Comparison of ENCODE assay signal across 9 cellular contexts in the genomic region with DNA sequence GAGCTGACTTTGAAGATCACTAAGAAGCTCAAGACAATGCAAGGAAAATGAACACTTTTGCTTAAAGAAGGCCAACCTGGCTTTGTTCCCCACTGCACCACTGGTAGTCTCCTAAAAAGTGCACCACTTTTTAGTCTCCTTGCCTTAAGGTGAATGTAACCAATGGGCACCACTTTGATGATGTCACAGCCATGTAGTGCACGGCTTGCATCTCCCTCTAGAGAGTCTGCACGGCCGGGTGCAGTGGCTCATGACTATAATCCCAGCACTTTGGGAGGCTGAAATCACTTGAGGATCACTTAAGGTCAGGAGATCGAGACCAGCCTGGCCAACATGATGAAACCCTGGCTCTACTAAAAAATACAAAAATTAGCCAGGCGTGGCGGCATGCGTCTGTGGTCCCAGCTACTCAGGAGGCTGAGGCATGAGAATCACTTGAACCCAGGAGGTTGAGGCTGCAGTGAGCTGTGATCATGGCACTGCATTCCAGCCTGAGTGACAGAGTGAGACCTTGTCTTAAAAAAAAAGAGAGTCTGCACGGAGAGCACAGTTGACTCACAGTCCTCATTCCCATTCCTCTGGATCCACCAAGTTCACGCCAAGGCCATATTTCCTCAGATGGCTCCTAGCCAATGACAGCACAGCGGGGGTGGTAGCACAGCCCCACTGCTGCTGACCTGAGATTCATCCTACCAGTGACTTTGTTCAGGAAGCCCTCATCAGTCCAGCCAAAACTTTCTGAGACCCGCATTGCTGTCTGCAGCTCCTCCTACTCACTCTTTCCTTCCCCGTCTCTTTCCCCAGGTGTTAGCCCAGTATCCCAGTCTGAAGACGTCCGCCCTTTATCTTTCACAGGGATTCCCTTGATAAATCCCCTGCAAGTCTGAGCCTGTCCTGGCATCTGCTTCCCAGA. TPM values are rescaled to one million over a fixed set of nuclear protein-coding genes. Genes with fewer than 3 reads are reported as not detected.
DNase-seq lines count a peak whose midpoint lies in the region; ATAC-seq and TF ChIP-seq lines count a peak whose summit lies in the region.
"Had no signal": no experiment of that assay in that cellular context is flagged by ENCODE, and none has a peak within 500 bp of the region (broad histone marks: within the 10 kb centered on the region; RNA-seq: fewer than 3 reads in every experiment).

No MANE protein-coding gene starts in this region.

- H3K36me3 ChIP-seq in SJSA1 (no peaks in the 10 kb centered on the region), prostate gland (no peaks in the 10 kb centered on the region)

- no peaks in the 10 kb centered on the region for H3K27me3 ChIP-seq in SJSA1 (replicated peaks)
- H3K27me3 ChIP-seq in prostate gland (replicated peaks; ENCODE audit: insufficient read depth): no peaks in the 10 kb centered on the region

- peaks cover 41% of the 10 kb centered on the region for H3K4me1 Mint-ChIP-seq in CD14-positive monocyte
- H3K4me1 Mint-ChIP-seq: immature natural killer cell had no signal

- H3K36me3 Mint-ChIP-seq in CD14-positive monocyte: no peaks in the 10 kb centered on the region
- H3K36me3 Mint-ChIP-seq: immature natural killer cell had no signal

- no peak overlapping the region for H3K27ac Mint-ChIP-seq in CD14-positive monocyte
- H3K27ac Mint-ChIP-seq: immature natural killer cell had no signal

- no peak overlapping the region for H3K4me3 Mint-ChIP-seq in CD14-positive monocyte
- H3K4me3 Mint-ChIP-seq: immature natural killer cell had no signal

- H3K27ac ChIP-seq in SJSA1 (no peak overlapping the region), prostate gland (peak overlapping the region; percentile 83 to 87)

- H3K9me3 Mint-ChIP-seq in CD14-positive monocyte: peaks cover 0 to 6% (median 0%) of the 10 kb centered on the region in 7 donors
- H3K9me3 Mint-ChIP-seq: immature natural killer cell had no signal

- ATAC-seq in GM18517 (IDR thresholded peaks at IDR 0.05; ENCODE audit: unreplicated experiment): no peak

- no peaks in the 10 kb centered on the region for H3K9me3 ChIP-seq in SJSA1 (replicated peaks)
- no peaks in the 10 kb centered on the region for H3K9me3 ChIP-seq in prostate gland

- TF ChIP-seq POLR2A in prostate gland (IDR thresholded peaks at IDR 0.05): no peak

- TF ChIP-seq CTCF in AG10803 (conservative IDR thresholded peaks at IDR 0.05; ENCODE audit: low read length): no peak
- TF ChIP-seq CTCF in prostate gland (IDR thresholded peaks at IDR 0.05): no peak
- TF ChIP-seq CTCF in CD14-positive monocyte (IDR thresholded peaks at IDR 0.05): no peak

- WGBS in prostate gland: 80% methylated on average over 14 of the region's 14 CpGs

- H3K27me3 Mint-ChIP-seq in CD14-positive monocyte (ENCODE audit: low read depth in 3 of 3): peaks cover 0 to 4% (median 0%) of the 10 kb centered on the region in 3 donors

- H3K4me3 ChIP-seq in AG10803 (ENCODE audit: low read length) (no peak overlapping the region), SJSA1 (no peak overlapping the region), prostate gland (no peak overlapping the region)

- intact Hi-C loops in prostate gland (cut with DNase I) (loop anchor here (2.0 to 5.0 kb wide), 2 partner anchors 113 to 175 kb away; a partner anchor contains a TSS), CD14-positive monocyte (cut with micrococcal nuclease) (loop anchor here (10.0 kb wide), 3 partner anchors 137 to 317 kb away; no protein-coding TSS in a partner anchor)

- DNase-seq in AG10803 (ENCODE audit: low read depth): peak; percentile 90
- peak; percentile 44 to 55 for DNase-seq in SJSA1 (ENCODE audit: low read depth in 1 of 2, low spot score in 2 of 2)
- DNase-seq in fibroblast of the conjunctiva (ENCODE audit: low read depth): peak; percentile 45
- DNase-seq in prostate gland (ENCODE audit: low spot score): no peak
- no peak for DNase-seq in NCI-H1436 (lab: John Stamatoyannopoulos, UW)
- DNase-seq in CD14-positive monocyte (ENCODE audit: low spot score): no peak
- DNase-seq in NCI-H146 treated with DMSO at 0.1 percent for 48 hours (lab: John Stamatoyannopoulos, UW; ENCODE audit: unreplicated experiment): no peak
- DNase-seq: immature natural killer cell had no signal

- H3K4me1 ChIP-seq in SJSA1 (replicated peaks): peaks cover 29% of the 10 kb centered on the region
- H3K4me1 ChIP-seq in prostate gland (replicated peaks): no peaks in the 10 kb centered on the region

RNA-seq across cellular contexts. Expression of a gene that starts 16.5 kb away (rescaled TPM):
- total RNA-seq in SJSA1 (2014; rRNA removed; shearing (Covaris generic)): 9.8 and 10.6 TPM in 2 replicates
- 10 to 100 TPM; 11.2 to 16.1 TPM for total RNA-seq in prostate gland
- under 1 TPM; 0.47 to 0.97 TPM for polyA plus RNA-seq in CD14-positive monocyte

RNA-seq across cellular contexts. Expression of a gene that starts 59.3 kb away (rescaled TPM):
- 4.5 and 9.0 TPM in 2 replicates for total RNA-seq in SJSA1 (2014; rRNA removed; shearing (Covaris generic))
- total RNA-seq in prostate gland: 10 to 100 TPM; 20.4 to 26.1 TPM
- polyA plus RNA-seq in CD14-positive monocyte: 10 to 100 TPM in 1 of 2 donors, 1 to 10 TPM in 1; 9.3 to 10.6 TPM

Comparison
In these comparisons a context has a peak if more than half of its experiments do, and no peak if none do; other contexts are left out.
1. DNase-seq: peak in AG10803 (single experiment), SJSA1 (2 of 2) and fibroblast of the conjunctiva (single experiment); none in prostate gland (single experiment), NCI-H1436 (single experiment), CD14-positive monocyte (single experiment) and NCI-H146 treated with DMSO at 0.1 percent for 48 hours (single experiment).